In the genomic region with DNA sequence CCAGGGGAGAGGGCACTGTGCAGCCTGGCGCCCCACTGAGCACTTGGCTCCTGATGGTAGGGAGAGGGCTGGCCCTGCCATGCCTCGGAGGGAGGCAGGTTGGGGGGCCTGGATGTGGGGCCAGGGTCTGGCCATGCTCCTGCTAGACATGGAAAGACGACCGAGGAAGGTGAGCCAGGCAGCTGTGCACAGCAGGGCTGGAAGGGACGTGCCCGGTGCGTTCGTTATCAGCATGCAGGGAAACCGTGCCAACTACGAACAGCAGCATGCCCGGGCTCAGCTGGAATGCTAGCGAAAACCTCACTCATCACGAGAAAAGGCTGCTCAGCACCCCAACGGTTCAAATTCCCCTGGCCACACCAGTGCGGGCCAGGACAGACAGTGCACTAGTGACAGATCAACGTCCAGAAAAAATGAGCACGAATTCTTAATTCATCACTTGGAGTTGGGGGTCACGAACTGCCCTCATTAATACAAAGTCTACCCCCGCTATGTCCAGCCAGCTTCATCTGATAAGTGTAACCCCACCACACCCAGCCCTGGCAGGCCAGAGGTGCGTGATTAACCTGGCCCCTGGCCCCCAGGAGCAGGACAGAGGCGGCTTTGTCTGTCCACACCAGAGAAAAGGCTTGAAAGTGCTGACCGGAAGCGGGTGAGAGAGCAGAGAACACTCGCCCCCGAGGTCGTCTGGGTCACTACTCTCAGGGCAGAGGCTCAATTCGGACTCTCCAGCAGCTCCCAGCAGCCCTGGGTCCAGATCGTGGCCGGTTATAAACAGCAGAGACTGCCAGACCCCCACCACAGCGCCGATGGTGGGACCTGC, we compare ENCODE assay signal across 16 cellular contexts.
DNase-seq lines count a peak whose midpoint lies in the region; ATAC-seq and TF ChIP-seq lines count a peak whose summit lies in the region.
"Had no signal": no experiment of that assay in that cellular context is flagged by ENCODE, and none has a peak within 500 bp of the region (broad histone marks: within the 10 kb centered on the region; RNA-seq: fewer than 3 reads in every experiment).

No MANE protein-coding gene starts in this region.

- H3K9me3 ChIP-seq in liver (ENCODE audit: control insufficient read depth in 4 of 4, low read length in 3 of 4), result no peaks in the 10 kb centered on the region
- no peaks in the 10 kb centered on the region for H3K9me3 ChIP-seq in ascending aorta
- H3K9me3 ChIP-seq in thyroid gland, result no peaks in the 10 kb centered on the region
- H3K9me3 ChIP-seq: sigmoid colon had no signal

- no peak for TF ChIP-seq CTCF in liver (IDR thresholded peaks at IDR 0.05; ENCODE audit: low read depth, low read length, missing input control)
- TF ChIP-seq CTCF in ascending aorta (IDR thresholded peaks at IDR 0.05), result no peak
- TF ChIP-seq CTCF in thyroid gland (IDR thresholded peaks at IDR 0.05), result no peak

- H3K27ac ChIP-seq in liver (ENCODE audit: low read depth in 1 of 2, low read length in 2 of 2) (peak overlapping the region; percentile 9 to 32), ascending aorta (no peak overlapping the region), thyroid gland (peak overlapping the region in 1 of 3 donors; percentile 61)
- H3K27ac ChIP-seq: sigmoid colon had no signal

- H3K4me1 ChIP-seq in liver (ENCODE audit: control insufficient read depth in 4 of 4, insufficient read depth in 4 of 4, low read length in 3 of 4) (peaks cover 0 to 13% (median 7%) of the 10 kb centered on the region in 4 donors), ascending aorta (no peaks in the 10 kb centered on the region), thyroid gland (peaks cover 34 to 51% of the 10 kb centered on the region in 2 donors)
- H3K4me1 ChIP-seq: sigmoid colon had no signal

- no peak overlapping the region for H3K4me3 Mint-ChIP-seq in T-cell
- H3K4me3 Mint-ChIP-seq: activated CD4-positive, alpha-beta T cell treated with anti-CD3 and anti-CD28 coated beads for 36 hours; activated naive CD8-positive, alpha-beta T cell treated with anti-CD3 and anti-CD28 coated beads, Interleukin-2, amount 10 ng/mL, durations not matched to agents 7 days and 5 days; nephron progenitor cell had no signal

- POLR2A ChIA-PET in T-cell (lab: Charles Lee), result no interaction called here

- no peak for TF ChIP-seq POLR2A in thyroid gland (IDR thresholded peaks at IDR 0.05)

- CTCF ChIA-PET in T-cell (lab: Charles Lee), result no interaction called here

- no peak for ATAC-seq in HG03135 (IDR thresholded peaks at IDR 0.05; ENCODE audit: unreplicated experiment)
- no peak for ATAC-seq in T-cell (replicated peaks in 1 of 4)
- ATAC-seq: activated CD4-positive, alpha-beta T cell treated with anti-CD3 and anti-CD28 coated beads for 36 hours; stimulated activated naive CD8-positive, alpha-beta T cell treated with anti-CD3 and anti-CD28 coated beads, Interleukin-15, Interleukin-2, amounts not matched to agents 100 U/mL and 50 U/mL, for 24 hours had no signal

- DNase-seq in A172 (ENCODE audit: low spot score) (peak; percentile 49), NCI-H1694 treated with DMSO at 0.1 percent for 48 hours (lab: John Stamatoyannopoulos, UW) (peak; percentile 6), epidermal melanocyte (ENCODE audit: insufficient read length, low spot score) (peak; percentile 59), T-cell (no peak), ascending aorta (ENCODE audit: low spot score in 2 of 2) (no peak), thyroid gland (no peak)
- DNase-seq: activated CD4-positive, alpha-beta T cell treated with anti-CD3 and anti-CD28 coated beads for 36 hours; activated naive CD8-positive, alpha-beta T cell treated with anti-CD3 and anti-CD28 coated beads, Interleukin-2, amount 10 ng/mL, durations not matched to agents 7 days and 5 days; hippocampal formation; NCI-H510A; nephron progenitor cell; RPMI8226; sigmoid colon; stimulated activated naive CD8-positive, alpha-beta T cell treated with anti-CD3 and anti-CD28 coated beads, Interleukin-15, Interleukin-2, amounts not matched to agents 100 U/mL and 50 U/mL, for 24 hours had no signal

- H3K36me3 ChIP-seq in liver (ENCODE audit: control insufficient read depth in 4 of 4, insufficient read depth in 3 of 4, low read depth in 1 of 4, low read length in 3 of 4) (no peaks in the 10 kb centered on the region), ascending aorta (no peaks in the 10 kb centered on the region), thyroid gland (no peaks in the 10 kb centered on the region)
- H3K36me3 ChIP-seq: sigmoid colon had no signal

- H3K27me3 ChIP-seq in liver (ENCODE audit: control insufficient read depth in 4 of 4, insufficient read depth in 4 of 4, low read length in 3 of 4) (no peaks in the 10 kb centered on the region), ascending aorta (no peaks in the 10 kb centered on the region), thyroid gland (no peaks in the 10 kb centered on the region)

- H3K27me3 Mint-ChIP-seq in T-cell, result peaks cover 11 to 12% of the 10 kb centered on the region in 2 donors
- H3K27me3 Mint-ChIP-seq: activated CD4-positive, alpha-beta T cell treated with anti-CD3 and anti-CD28 coated beads for 36 hours; activated naive CD8-positive, alpha-beta T cell treated with anti-CD3 and anti-CD28 coated beads, Interleukin-2, amount 10 ng/mL, durations not matched to agents 7 days and 5 days had no signal

- no peaks in the 10 kb centered on the region for H3K36me3 Mint-ChIP-seq in T-cell
- H3K36me3 Mint-ChIP-seq: activated naive CD8-positive, alpha-beta T cell treated with anti-CD3 and anti-CD28 coated beads, Interleukin-2, amount 10 ng/mL, durations not matched to agents 7 days and 5 days had no signal

- H3K9ac ChIP-seq in liver (ENCODE audit: low read depth in 1 of 2, low read length in 2 of 2), result no peak overlapping the region

- H3K4me1 Mint-ChIP-seq in T-cell, result no peaks in the 10 kb centered on the region
- H3K4me1 Mint-ChIP-seq: activated CD4-positive, alpha-beta T cell treated with anti-CD3 and anti-CD28 coated beads for 36 hours; activated naive CD8-positive, alpha-beta T cell treated with anti-CD3 and anti-CD28 coated beads, Interleukin-2, amount 10 ng/mL, durations not matched to agents 7 days and 5 days had no signal

- H3K4me3 ChIP-seq in liver (ENCODE audit: low read depth in 1 of 3, low read length in 3 of 3) (no peak overlapping the region), ascending aorta (no peak overlapping the region), thyroid gland (replicated peaks in 1 of 3) (no peak overlapping the region)
- H3K4me3 ChIP-seq: sigmoid colon had no signal

- intact Hi-C loops in ascending aorta (cut with DNase I), result no loop called here
- intact Hi-C loops in thyroid gland (cut with DNase I), result no loop called here

- TF ChIP-seq RAD21 in liver (IDR thresholded peaks at IDR 0.05), result no peak

- WGBS in liver, result 29% methylated on average over 31 of the region's 31 CpGs
- 78 to 94% methylated on average over 24 to 31 of the region's 31 CpGs for WGBS in thyroid gland, 2 donors

- no peak overlapping the region for H3K27ac Mint-ChIP-seq in T-cell
- H3K27ac Mint-ChIP-seq: activated CD4-positive, alpha-beta T cell treated with anti-CD3 and anti-CD28 coated beads for 36 hours; activated naive CD8-positive, alpha-beta T cell treated with anti-CD3 and anti-CD28 coated beads, Interleukin-2, amount 10 ng/mL, durations not matched to agents 7 days and 5 days had no signal

- no peaks in the 10 kb centered on the region for H3K9me3 Mint-ChIP-seq in T-cell
- H3K9me3 Mint-ChIP-seq: activated naive CD8-positive, alpha-beta T cell treated with anti-CD3 and anti-CD28 coated beads, Interleukin-2, amount 10 ng/mL, durations not matched to agents 7 days and 5 days; nephron progenitor cell had no signal

TF ChIP-seq in liver, 16 proteins besides CTCF, POLR2A, EP300 and RAD21:
- TF ChIP-seq RXRA (IDR thresholded peaks at IDR 0.05), result peak; percentile 70 to 82
- TF ChIP-seq SP1 (IDR thresholded peaks at IDR 0.05), result peak; percentile 79
- peak; percentile 46 for TF ChIP-seq HNF4G (IDR thresholded peaks at IDR 0.05)
- TF ChIP-seq HNF4A (conservative IDR thresholded peaks at IDR 0.05), result peak; percentile 72 to 91
- no peak for TF ChIP-seq FOXA1 (IDR thresholded peaks at IDR 0.05)

Comparison
In these comparisons a context has a peak if more than half of its experiments do, and no peak if none do; other contexts are left out.
1. DNase-seq: peak in A172 (single experiment), NCI-H1694 treated with DMSO at 0.1 percent for 48 hours (single experiment) and epidermal melanocyte (single experiment); none in T-cell (0 of 34), ascending aorta (0 of 2) and thyroid gland (0 of 2).
2. H3K27ac ChIP-seq: peak in liver (2 of 2); none in ascending aorta (0 of 2).